10 cellular contexts compared by ENCODE assay signal in genomic region chr15:88166330-88166993, GRCh38.
DNase-seq lines count a peak whose midpoint lies in the region; ATAC-seq and TF ChIP-seq lines count a peak whose summit lies in the region.
"Had no signal": no experiment of that assay in that cellular context is flagged by ENCODE, and none has a peak within 500 bp of the region (broad histone marks: within the 10 kb centered on the region; RNA-seq: fewer than 3 reads in every experiment).

No MANE protein-coding gene starts in this region.

- no peak overlapping the region for H3K18ac ChIP-seq in mesendoderm (ENCODE audit: low read length)

- no peak overlapping the region for H3K9ac ChIP-seq in mesendoderm (ENCODE audit: low read length)

- H3K27me3 ChIP-seq in mesendoderm (ENCODE audit: insufficient read depth, low read length, poor library complexity): no peaks in the 10 kb centered on the region
- no peaks in the 10 kb centered on the region for H3K27me3 ChIP-seq in effector memory CD4-positive, alpha-beta T cell (replicated peaks; ENCODE audit: control insufficient read depth, insufficient read depth, low read length, poor library complexity, severe bottlenecking)

- H4K5ac ChIP-seq in mesendoderm (ENCODE audit: low read length): no peak overlapping the region

- POLR2A ChIA-PET in HEK293 (lab: Yijun Ruan, JAX): no interaction called here

- H3K4ac ChIP-seq in mesendoderm (ENCODE audit: low read depth, low read length): no peak overlapping the region

- H3K4me1 ChIP-seq in HEK293 (ENCODE audit: control insufficient read depth, insufficient read depth, low read length) (no peaks in the 10 kb centered on the region), mesendoderm (ENCODE audit: control insufficient read depth, low read depth, low read length) (no peaks in the 10 kb centered on the region)
- no peaks in the 10 kb centered on the region for H3K4me1 ChIP-seq in effector memory CD4-positive, alpha-beta T cell (ENCODE audit: control insufficient read depth, insufficient read depth, low read length, poor library complexity, severe bottlenecking)

- H3K79me1 ChIP-seq in mesendoderm (ENCODE audit: low read length): no peaks in the 10 kb centered on the region

- H3K27ac ChIP-seq in HEK293 (ENCODE audit: extremely low read depth, low read depth, low read length) (no peak overlapping the region), mesendoderm (ENCODE audit: low read depth, low read length) (no peak overlapping the region)
- no peak overlapping the region for H3K27ac ChIP-seq in effector memory CD4-positive, alpha-beta T cell (ENCODE audit: insufficient read depth, low read length, poor library complexity, severe bottlenecking)
- H3K27ac ChIP-seq: 22Rv1 had no signal

- no peaks in the 10 kb centered on the region for H3K79me2 ChIP-seq in mesendoderm (ENCODE audit: control insufficient read depth, insufficient read depth, low read length)

- H3K36me3 ChIP-seq in HEK293 (ENCODE audit: control insufficient read depth in 2 of 2, insufficient read depth in 1 of 2, low read length in 2 of 2): no peaks in the 10 kb centered on the region
- H3K36me3 ChIP-seq in mesendoderm (ENCODE audit: control insufficient read depth, insufficient read depth, low read length): no peaks in the 10 kb centered on the region
- H3K36me3 ChIP-seq in effector memory CD4-positive, alpha-beta T cell (ENCODE audit: control insufficient read depth, insufficient read depth, low read length): no peaks in the 10 kb centered on the region

- TF ChIP-seq CTCF in HEK293 (tag by site-specific recombination; IDR thresholded peaks at IDR 0.05): no peak

- no peak overlapping the region for H2BK15ac ChIP-seq in mesendoderm (replicated peaks; ENCODE audit: low read depth)

- CTCF ChIA-PET in HEK293 (lab: Yijun Ruan, JAX): interaction anchor here (0.6 to 1.1 kb wide), 4 partner anchors 8 to 138 kb away, joined by 3 read pairs; no protein-coding TSS in a partner anchor

- no peak overlapping the region for H2BK120ac ChIP-seq in mesendoderm (ENCODE audit: low read depth, low read length)

- no peak overlapping the region for H3K23ac ChIP-seq in mesendoderm (ENCODE audit: low read length)

- no peak overlapping the region for H4K8ac ChIP-seq in mesendoderm (ENCODE audit: low read depth, low read length)

- H2AK5ac ChIP-seq in mesendoderm (ENCODE audit: low read length): no peak overlapping the region

- H3K4me3 ChIP-seq in HEK293 (ENCODE audit: low read depth, low read length): no peak overlapping the region
- no peak overlapping the region for H3K4me3 ChIP-seq in mesendoderm (ENCODE audit: low read length)
- H3K4me3 ChIP-seq in effector memory CD4-positive, alpha-beta T cell (ENCODE audit: insufficient read depth, low read depth, low read length, poor library complexity, severe bottlenecking): no peak overlapping the region

- WGBS in mesendoderm (ENCODE audit: extremely low coverage, insufficient coverage, low lambda C conversion rate): no CpG with 5 or more reads among the region's 8 CpGs

- ATAC-seq in SK-N-SH treated with all-trans-retinoic acid at 6 μM for 48 hours: no peak

- no peaks in the 10 kb centered on the region for H3K9me3 ChIP-seq in HEK293 (ENCODE audit: control insufficient read depth, insufficient read depth, low read depth, low read length)
- no peaks in the 10 kb centered on the region for H3K9me3 ChIP-seq in effector memory CD4-positive, alpha-beta T cell (ENCODE audit: control insufficient read depth, low read length)

- no peak overlapping the region for H2BK5ac ChIP-seq in mesendoderm (ENCODE audit: low read length)

- no peak overlapping the region for H3K4me2 ChIP-seq in mesendoderm (ENCODE audit: low read length)

- no peak overlapping the region for H3K56ac ChIP-seq in mesendoderm (ENCODE audit: low read length)

- DNase-seq in DMS 273 (lab: John Stamatoyannopoulos, UW; ENCODE audit: unreplicated experiment) (peak; percentile 39), DMS 273 treated with DMSO at 0.1 percent for 48 hours (lab: John Stamatoyannopoulos, UW) (no peak), mesendoderm (peak; percentile 61), KG1 (lab: John Stamatoyannopoulos, UW) (no peak), SHP77 treated with DMSO at 0.1 percent for 48 hours (lab: John Stamatoyannopoulos, UW) (no peak)
- no peak for DNase-seq in effector memory CD4-positive, alpha-beta T cell
- DNase-seq: activated effector memory CD4-positive, alpha-beta T cell treated with Interleukin-2 at 50 U/mL for 16 hours had no signal

TF ChIP-seq in HEK293, 187 proteins besides CTCF, POLR2A, EP300 and RAD21:
- no peak for TF ChIP-seq ZNF211 (tag by site-specific recombination; IDR thresholded peaks at IDR 0.05; ENCODE audit: low read depth)
- TF ChIP-seq, protein P1, sequence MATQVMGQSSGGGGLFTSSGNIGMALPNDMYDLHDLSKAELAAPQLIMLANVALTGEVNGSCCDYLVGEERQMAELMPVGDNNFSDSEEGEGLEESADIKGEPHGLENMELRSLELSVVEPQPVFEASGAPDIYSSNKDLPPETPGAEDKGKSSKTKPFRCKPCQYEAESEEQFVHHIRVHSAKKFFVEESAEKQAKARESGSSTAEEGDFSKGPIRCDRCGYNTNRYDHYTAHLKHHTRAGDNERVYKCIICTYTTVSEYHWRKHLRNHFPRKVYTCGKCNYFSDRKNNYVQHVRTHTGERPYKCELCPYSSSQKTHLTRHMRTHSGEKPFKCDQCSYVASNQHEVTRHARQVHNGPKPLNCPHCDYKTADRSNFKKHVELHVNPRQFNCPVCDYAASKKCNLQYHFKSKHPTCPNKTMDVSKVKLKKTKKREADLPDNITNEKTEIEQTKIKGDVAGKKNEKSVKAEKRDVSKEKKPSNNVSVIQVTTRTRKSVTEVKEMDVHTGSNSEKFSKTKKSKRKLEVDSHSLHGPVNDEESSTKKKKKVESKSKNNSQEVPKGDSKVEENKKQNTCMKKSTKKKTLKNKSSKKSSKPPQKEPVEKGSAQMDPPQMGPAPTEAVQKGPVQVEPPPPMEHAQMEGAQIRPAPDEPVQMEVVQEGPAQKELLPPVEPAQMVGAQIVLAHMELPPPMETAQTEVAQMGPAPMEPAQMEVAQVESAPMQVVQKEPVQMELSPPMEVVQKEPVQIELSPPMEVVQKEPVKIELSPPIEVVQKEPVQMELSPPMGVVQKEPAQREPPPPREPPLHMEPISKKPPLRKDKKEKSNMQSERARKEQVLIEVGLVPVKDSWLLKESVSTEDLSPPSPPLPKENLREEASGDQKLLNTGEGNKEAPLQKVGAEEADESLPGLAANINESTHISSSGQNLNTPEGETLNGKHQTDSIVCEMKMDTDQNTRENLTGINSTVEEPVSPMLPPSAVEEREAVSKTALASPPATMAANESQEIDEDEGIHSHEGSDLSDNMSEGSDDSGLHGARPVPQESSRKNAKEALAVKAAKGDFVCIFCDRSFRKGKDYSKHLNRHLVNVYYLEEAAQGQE (tag by site-specific recombination; IDR thresholded peaks at IDR 0.05): peak; percentile 90

TF ChIP-seq in SK-N-SH treated with all-trans-retinoic acid at 6 μM for 48 hours, 23 proteins besides CTCF, POLR2A, EP300 and RAD21:
- 0 out of 2 replicates have a peak, but pooled peaks have one; percentile 51 for TF ChIP-seq SNAI2 (CRISPR knock-in tag; IDR thresholded peaks at IDR 0.05)
- TF ChIP-seq ISL1 (CRISPR knock-in tag; IDR thresholded peaks at IDR 0.05): no peak
- TF ChIP-seq CREB5 (CRISPR knock-in tag; IDR thresholded peaks at IDR 0.05; ENCODE audit: low read depth): no peak
- no peak for TF ChIP-seq ARNTL (CRISPR knock-in tag; IDR thresholded peaks at IDR 0.05; ENCODE audit: borderline replicate concordance, low read depth)
TF ChIP-seq in SK-N-SH treated with all-trans-retinoic acid at 6 μM for 48 hours: peak in this region for 1.

Comparison
In these comparisons a context has a peak if more than half of its experiments do, and no peak if none do; other contexts are left out.
1. DNase-seq: peak in DMS 273 (single experiment) and mesendoderm (single experiment); none in DMS 273 treated with DMSO at 0.1 percent for 48 hours (single experiment), KG1 (single experiment), effector memory CD4-positive, alpha-beta T cell (0 of 3) and SHP77 treated with DMSO at 0.1 percent for 48 hours (single experiment).